1 cellular context compared by ENCODE assay signal in genomic region chr1:1223321-1223720, GRCh38.
TF ChIP-seq lines count a peak whose summit lies in the region.

No MANE protein-coding gene starts in this region.

TF ChIP-seq in HEK293, 187 proteins besides CTCF, POLR2A, EP300 and RAD21 (continued from another document):
- TF ChIP-seq KLF8 (tag by site-specific recombination; IDR thresholded peaks at IDR 0.05) (peak; percentile 52; the same call in 1 of the 2 replicates), ZXDB (tag by site-specific recombination; IDR thresholded peaks at IDR 0.05) (no peak), ZNF202 (tag by site-specific recombination; IDR thresholded peaks at IDR 0.05; ENCODE audit: borderline replicate concordance) (no peak), ZNF121 (tag by site-specific recombination; IDR thresholded peaks at IDR 0.05) (peak; percentile 79), ZNF398 (tag by site-specific recombination; IDR thresholded peaks at IDR 0.05) (no peak), ZNF174 (tag by site-specific recombination; IDR thresholded peaks at IDR 0.05) (no peak), ZEB2 (tag by site-specific recombination; IDR thresholded peaks at IDR 0.05) (no peak), KLF9 (tag by site-specific recombination; IDR thresholded peaks at IDR 0.05; ENCODE audit: low read depth) (peak; percentile 36; the same call in 1 of the 2 replicates)
